Comparison of ENCODE assay signal across 9 cellular contexts in genomic region chr5:99104538-99105132, GRCh38.
DNase-seq lines count a peak whose midpoint lies in the region; TF ChIP-seq lines count a peak whose summit lies in the region.
"Had no signal": no experiment of that assay in that cellular context is flagged by ENCODE, and none has a peak within 500 bp of the region (broad histone marks: within the 10 kb centered on the region; RNA-seq: fewer than 3 reads in every experiment).

No MANE protein-coding gene starts in this region.

- peaks cover 5% of the 10 kb centered on the region for H3K27me3 Mint-ChIP-seq in T-helper 2 cell treated with Interferon-gamma antibody and Interleukin-4, amounts not matched to agents 5 μg/mL and 100 μg/mL, for 36 hours (ENCODE audit: low read depth)
- H3K27me3 Mint-ChIP-seq: IgD-negative memory B cell had no signal

- no peaks in the 10 kb centered on the region for H3K9me3 Mint-ChIP-seq in T-helper 2 cell treated with Interferon-gamma antibody and Interleukin-4, amounts not matched to agents 5 μg/mL and 100 μg/mL, for 36 hours
- H3K9me3 Mint-ChIP-seq: IgD-negative memory B cell had no signal

- POLR2A ChIA-PET in HEK293T (lab: Yijun Ruan, JAX): no interaction called here

- H3K36me3 Mint-ChIP-seq in T-helper 2 cell treated with Interferon-gamma antibody and Interleukin-4, amounts not matched to agents 5 μg/mL and 100 μg/mL, for 36 hours (ENCODE audit: low read depth): no peaks in the 10 kb centered on the region
- H3K36me3 Mint-ChIP-seq: IgD-negative memory B cell had no signal

- DNase-seq in COR-L47 (lab: John Stamatoyannopoulos, UW): peak; percentile 40
- DNase-seq in HEK293T (ENCODE audit: extremely low spot score): peak; percentile 40
- peak; percentile 70 for DNase-seq in NCI-H748 (lab: John Stamatoyannopoulos, UW; ENCODE audit: unreplicated experiment)
- peak; percentile 42 for DNase-seq in cerebellar cortex (ENCODE audit: low spot score)
- DNase-seq in medulla oblongata (ENCODE audit: extremely low spot score): peak; percentile 45
- no peak for DNase-seq in activated T-cell treated with anti-CD3 and anti-CD28 coated beads, Interleukin-2, amount 50 U/mL, for 1 hour
- DNase-seq in T-helper 2 cell treated with Interferon-gamma antibody and Interleukin-4, amounts not matched to agents 5 μg/mL and 100 μg/mL, for 36 hours (ENCODE audit: low spot score): no peak
- no peak for DNase-seq in stimulated activated CD4-positive, alpha-beta T cell treated with anti-CD3 and anti-CD28 coated beads, Interleukin-4, amount 100 ng/mL, for 24 hours

- no peaks in the 10 kb centered on the region for H3K4me1 Mint-ChIP-seq in T-helper 2 cell treated with Interferon-gamma antibody and Interleukin-4, amounts not matched to agents 5 μg/mL and 100 μg/mL, for 36 hours (ENCODE audit: low read depth)
- H3K4me1 Mint-ChIP-seq: IgD-negative memory B cell had no signal

- CTCF ChIA-PET in HEK293T (lab: Yijun Ruan, JAX): interaction anchor here (0.6 to 1.2 kb wide), 10 partner anchors 11 to 495 kb away, joined by 3 to 9 read pairs (median 4); no protein-coding TSS in a partner anchor

- no peak overlapping the region for H3K4me3 Mint-ChIP-seq in T-helper 2 cell treated with Interferon-gamma antibody and Interleukin-4, amounts not matched to agents 5 μg/mL and 100 μg/mL, for 36 hours
- H3K4me3 Mint-ChIP-seq: IgD-negative memory B cell had no signal

- H3K27ac Mint-ChIP-seq in T-helper 2 cell treated with Interferon-gamma antibody and Interleukin-4, amounts not matched to agents 5 μg/mL and 100 μg/mL, for 36 hours: no peak overlapping the region
- H3K27ac Mint-ChIP-seq: IgD-negative memory B cell had no signal

TF ChIP-seq in HEK293T, 16 proteins besides CTCF, POLR2A, EP300 and RAD21:
- TF ChIP-seq PKNOX1 (IDR thresholded peaks at IDR 0.05): no peak
- TF ChIP-seq ZNF384 (IDR thresholded peaks at IDR 0.05): peak; percentile 98
TF ChIP-seq in HEK293T: peak in this region for 1.

Comparison
In these comparisons a context has a peak if more than half of its experiments do, and no peak if none do; other contexts are left out.
1. DNase-seq: peak in COR-L47 (single experiment), HEK293T (single experiment), NCI-H748 (single experiment), cerebellar cortex (single experiment) and medulla oblongata (single experiment); none in activated T-cell treated with anti-CD3 and anti-CD28 coated beads, Interleukin-2, amount 50 U/mL, for 1 hour (single experiment), T-helper 2 cell treated with Interferon-gamma antibody and Interleukin-4, amounts not matched to agents 5 μg/mL and 100 μg/mL, for 36 hours (single experiment) and stimulated activated CD4-positive, alpha-beta T cell treated with anti-CD3 and anti-CD28 coated beads, Interleukin-4, amount 100 ng/mL, for 24 hours (single experiment).